In genomic region chr11:131413217-131413616, GRCh38 we compare ENCODE assay signal across 23 cellular contexts.
"Had no signal": no experiment of that assay in that cellular context is flagged by ENCODE, and none has a peak within 500 bp of the region (broad histone marks: within the 10 kb centered on the region; RNA-seq: fewer than 3 reads in every experiment).

No MANE protein-coding gene starts in this region.

- H3K36me3 ChIP-seq: colonic mucosa, esophagus muscularis mucosa, esophagus squamous epithelium, gastrocnemius medialis, gastroesophageal sphincter, heart left ventricle, heart right ventricle had no signal

- ATAC-seq: effector memory CD8-positive, alpha-beta T cell; esophagus mucosa; foreskin keratinocyte; gastrocnemius medialis; gastroesophageal sphincter; heart left ventricle; heart right ventricle had no signal

- H3K27me3 ChIP-seq: colonic mucosa, dorsolateral prefrontal cortex, esophagus muscularis mucosa, esophagus squamous epithelium, foreskin keratinocyte, gastrocnemius medialis, gastroesophageal sphincter had no signal

- H3K4me1 ChIP-seq: colonic mucosa, esophagus muscularis mucosa, esophagus squamous epithelium, foreskin keratinocyte, gastrocnemius medialis, gastroesophageal sphincter, heart left ventricle, heart right ventricle had no signal

- H3K9me3 ChIP-seq: colonic mucosa, esophagus muscularis mucosa, esophagus squamous epithelium, gastrocnemius medialis, gastroesophageal sphincter, heart left ventricle, heart right ventricle had no signal

- H3K4me3 ChIP-seq: colonic mucosa, coronary artery, dorsolateral prefrontal cortex, esophagus muscularis mucosa, esophagus squamous epithelium, gastrocnemius medialis, gastroesophageal sphincter, heart left ventricle, heart right ventricle had no signal

- H3K27ac ChIP-seq: colonic mucosa, coronary artery, epithelial cell of prostate, esophagus muscularis mucosa, esophagus squamous epithelium, foreskin keratinocyte, gastrocnemius medialis, gastroesophageal sphincter, heart left ventricle, heart right ventricle had no signal

- DNase-seq: colonic mucosa; cortex of kidney; dermis blood vessel endothelial cell; dorsolateral prefrontal cortex; effector CD4-positive, alpha-beta T cell; effector CD8-positive, alpha-beta T cell; effector memory CD4-positive, alpha-beta T cell; effector memory CD8-positive, alpha-beta T cell; endodermal cell; erythroblast; esophagus squamous epithelium; foreskin fibroblast; foreskin keratinocyte; foreskin melanocyte; gastrocnemius medialis; glutamatergic neuron; heart left ventricle; heart right ventricle had no signal
